In genomic region chr17:58233547-58233946, GRCh38 we compare ENCODE assay signal across 15 cellular contexts. TPM values are rescaled to one million over a fixed set of nuclear protein-coding genes. Genes with fewer than 3 reads are reported as not detected.
DNase-seq lines count a peak whose midpoint lies in the region; ATAC-seq and TF ChIP-seq lines count a peak whose summit lies in the region.
"Had no signal": no experiment of that assay in that cellular context is flagged by ENCODE, and none has a peak within 500 bp of the region (broad histone marks: within the 10 kb centered on the region; RNA-seq: fewer than 3 reads in every experiment).

No MANE protein-coding gene starts in this region.

- H3K4me1 Mint-ChIP-seq in IgD-negative memory B cell = peaks cover 23 to 25% (median 24%) of the 10 kb centered on the region in 3 donors
- peaks cover 0 to 12% (median 0%) of the 10 kb centered on the region in 7 donors for H3K4me1 Mint-ChIP-seq in naive thymus-derived CD4-positive, alpha-beta T cell

- no peaks in the 10 kb centered on the region for H3K9me3 ChIP-seq in naive thymus-derived CD4-positive, alpha-beta T cell (ENCODE audit: control insufficient read depth in 2 of 3, low read length in 3 of 3)
- H3K9me3 ChIP-seq in psoas muscle (no peaks in the 10 kb centered on the region), transverse colon (no peaks in the 10 kb centered on the region)

- no peak for TF ChIP-seq POLR2A in transverse colon (IDR thresholded peaks at IDR 0.05)

- H3K9me3 Mint-ChIP-seq in IgD-negative memory B cell = no peaks in the 10 kb centered on the region
- peaks cover 0 to 2% (median 0%) of the 10 kb centered on the region in 11 donors for H3K9me3 Mint-ChIP-seq in naive thymus-derived CD4-positive, alpha-beta T cell

- peak overlapping the region in 2 of 3 donors; percentile 2 to 98 for H3K27ac Mint-ChIP-seq in IgD-negative memory B cell
- no peak overlapping the region for H3K27ac Mint-ChIP-seq in naive thymus-derived CD4-positive, alpha-beta T cell

- no peak for TF ChIP-seq CTCF in psoas muscle (IDR thresholded peaks at IDR 0.05)
- TF ChIP-seq CTCF in transverse colon (IDR thresholded peaks at IDR 0.05) = no peak

- no peak for DNase-seq in naive thymus-derived CD4-positive, alpha-beta T cell
- no peak for DNase-seq in psoas muscle
- no peak for DNase-seq in SHP77 treated with DMSO at 0.1 percent for 48 hours (lab: John Stamatoyannopoulos, UW)
- DNase-seq in transverse colon = no peak
- no peak for DNase-seq in putamen (ENCODE audit: low spot score)
- DNase-seq: activated naive CD4-positive, alpha-beta T cell treated with Interleukin-2 at 50 U/mL for 16 hours; Calu3; left ventricle myocardium superior; NCI-H1694 had no signal

- in situ Hi-C loops in transverse colon (cut with MboI; ENCODE audit: low pct_ligation_motif_present in 1 of 4, low pct_unique_long_range_greater_than_20kb in 1 of 4, low sequenced_read_pairs in 3 of 4) = loop anchor here in 1 of 4 donors (25.0 kb wide), 1 partner anchor 96 kb away; the partner anchor contains the start of gene OR4D1

- no peaks in the 10 kb centered on the region for H3K27me3 ChIP-seq in naive thymus-derived CD4-positive, alpha-beta T cell (ENCODE audit: control insufficient read depth in 2 of 2, insufficient read depth in 2 of 2, low read length in 2 of 2)
- H3K27me3 ChIP-seq in psoas muscle (ENCODE audit: insufficient read depth in 3 of 3, low read length in 2 of 3) (peaks cover 0 to 20% (median 0%) of the 10 kb centered on the region in 3 donors), transverse colon (peaks cover 49% of the 10 kb centered on the region)

- ATAC-seq in GM19043 (IDR thresholded peaks at IDR 0.05; ENCODE audit: low read depth, unreplicated experiment) = peak; percentile 61
- ATAC-seq in HG02610 (IDR thresholded peaks at IDR 0.05; ENCODE audit: unreplicated experiment) = peak; percentile 58
- peak; percentile 55 for ATAC-seq in naive thymus-derived CD4-positive, alpha-beta T cell
- ATAC-seq in psoas muscle = no peak

- no peak overlapping the region for H3K27ac ChIP-seq in naive thymus-derived CD4-positive, alpha-beta T cell (ENCODE audit: low read depth, low read length)
- H3K27ac ChIP-seq in psoas muscle = no peak overlapping the region
- H3K27ac ChIP-seq in transverse colon = no peak overlapping the region

- POLR2A ChIA-PET in naive thymus-derived CD4-positive, alpha-beta T cell (lab: Charles Lee) = no interaction called here

- peak overlapping the region in 3 of 4 donors; percentile 44 to 88 (median 77) for H3K4me3 Mint-ChIP-seq in IgD-negative memory B cell
- H3K4me3 Mint-ChIP-seq in naive thymus-derived CD4-positive, alpha-beta T cell = no peak overlapping the region

- WGBS in psoas muscle, 3 donors = 64 to 86% (median 77%) methylated on average over 3 of the region's 3 CpGs
- 63 to 87% methylated on average over 3 of the region's 3 CpGs for WGBS in transverse colon (ENCODE audit: low coverage in 1 of 2), 2 donors

- peaks cover 5% of the 10 kb centered on the region for H3K36me3 Mint-ChIP-seq in IgD-negative memory B cell
- no peaks in the 10 kb centered on the region for H3K36me3 Mint-ChIP-seq in naive thymus-derived CD4-positive, alpha-beta T cell

- TF ChIP-seq EP300 in transverse colon (IDR thresholded peaks at IDR 0.05; ENCODE audit: low read depth) = no peak

- CTCF ChIA-PET in naive thymus-derived CD4-positive, alpha-beta T cell (lab: Charles Lee) = no interaction called here

- no peaks in the 10 kb centered on the region for H3K27me3 Mint-ChIP-seq in IgD-negative memory B cell
- peaks cover 6 to 73% (median 21%) of the 10 kb centered on the region in 5 donors for H3K27me3 Mint-ChIP-seq in naive thymus-derived CD4-positive, alpha-beta T cell

- no peaks in the 10 kb centered on the region for H3K4me1 ChIP-seq in naive thymus-derived CD4-positive, alpha-beta T cell (ENCODE audit: control insufficient read depth in 2 of 2, insufficient read depth in 2 of 2, low read length in 2 of 2)
- no peaks in the 10 kb centered on the region for H3K4me1 ChIP-seq in psoas muscle
- H3K4me1 ChIP-seq in transverse colon = no peaks in the 10 kb centered on the region

- intact Hi-C loops in naive thymus-derived CD4-positive, alpha-beta T cell (cut with micrococcal nuclease) = no loop called here
- intact Hi-C loops in psoas muscle (cut with DNase I) (no loop called here), transverse colon (cut with DNase I; ENCODE audit: low total_unique reads) (no loop called here)

- H3K4me3 ChIP-seq in naive thymus-derived CD4-positive, alpha-beta T cell (ENCODE audit: low read length) = no peak overlapping the region
- H3K4me3 ChIP-seq in psoas muscle (no peak overlapping the region), transverse colon (no peak overlapping the region)

- H3K36me3 ChIP-seq in naive thymus-derived CD4-positive, alpha-beta T cell (ENCODE audit: control insufficient read depth in 2 of 3, insufficient read depth in 3 of 3, low read length in 3 of 3) = no peaks in the 10 kb centered on the region
- H3K36me3 ChIP-seq in psoas muscle (ENCODE audit: insufficient read depth in 1 of 2, low read depth in 1 of 2) = no peaks in the 10 kb centered on the region
- no peaks in the 10 kb centered on the region for H3K36me3 ChIP-seq in transverse colon

RNA-seq across cellular contexts. Expression of gene LPO, which starts 4.8 kb away (rescaled TPM):
- polyA plus RNA-seq in IgD-negative memory B cell (not detected), psoas muscle (under 1 TPM in 1 of 3 donors, not detected in 2; 0.01 TPM)
- total RNA-seq in naive thymus-derived CD4-positive, alpha-beta T cell = under 1 TPM in 2 of 5 experiments, not detected in 3; 0.13 to 0.15 TPM
- polyA plus RNA-seq in naive thymus-derived CD4-positive, alpha-beta T cell = not detected
- total RNA-seq in psoas muscle (not detected), transverse colon (not detected)
- total RNA-seq: Calu3, fibroblast of villous mesenchyme, left ventricle myocardium superior, posterior vena cava, Right ventricle myocardium inferior had no signal

RNA-seq across cellular contexts. Expression of gene MKS1, which starts 14.5 kb away (rescaled TPM):
- polyA plus RNA-seq in IgD-negative memory B cell (5.9 TPM), psoas muscle (1 to 10 TPM; 4.2 to 4.7 (median 4.4) TPM)
- 10 to 100 TPM in 4 of 5 experiments, 1 to 10 TPM in 1; 10.0 to 29.1 (median 19.7) TPM for total RNA-seq in naive thymus-derived CD4-positive, alpha-beta T cell
- polyA plus RNA-seq in naive thymus-derived CD4-positive, alpha-beta T cell = 10 to 100 TPM; 13.5 to 14.5 TPM
- total RNA-seq in psoas muscle (1 to 10 TPM; 5.5 to 6.9 (median 6.0) TPM), transverse colon (10 to 100 TPM in 3 of 4 donors, 1 to 10 TPM in 1; 8.5 to 51.9 (median 18.3) TPM)

RNA-seq across cellular contexts. Expression of gene EPX, which starts 41.0 kb away (rescaled TPM):
- polyA plus RNA-seq in IgD-negative memory B cell (not detected), psoas muscle (not detected)
- total RNA-seq in naive thymus-derived CD4-positive, alpha-beta T cell = not detected
- polyA plus RNA-seq in naive thymus-derived CD4-positive, alpha-beta T cell = not detected
- total RNA-seq in psoas muscle (under 1 TPM in 1 of 4 donors, not detected in 3; 0.12 TPM), transverse colon (not detected)
- total RNA-seq: Calu3, fibroblast of villous mesenchyme, left ventricle myocardium superior, posterior vena cava, Right ventricle myocardium inferior had no signal

RNA-seq across cellular contexts. Expression of gene MPO, which starts 47.2 kb away (rescaled TPM):
- polyA plus RNA-seq in IgD-negative memory B cell = not detected
- total RNA-seq in naive thymus-derived CD4-positive, alpha-beta T cell = 1 to 10 TPM in 1 of 5 experiments, under 1 TPM in 1, not detected in 3; 0.32 to 7.3 TPM
- polyA plus RNA-seq in naive thymus-derived CD4-positive, alpha-beta T cell = not detected
- under 1 TPM; 0.38 to 0.95 (median 0.57) TPM for total RNA-seq in psoas muscle
- under 1 TPM; 0.11 to 0.26 (median 0.14) TPM for polyA plus RNA-seq in psoas muscle
- not detected for total RNA-seq in transverse colon
- total RNA-seq: Calu3, fibroblast of villous mesenchyme had no signal

Comparison
In these comparisons a context has a peak if more than half of its experiments do, and no peak if none do; other contexts are left out.
1. ATAC-seq: peak in GM19043 (single experiment), HG02610 (single experiment) and naive thymus-derived CD4-positive, alpha-beta T cell (single experiment); none in psoas muscle (0 of 4).
2. H3K27ac Mint-ChIP-seq: peak in IgD-negative memory B cell (2 of 3); none in naive thymus-derived CD4-positive, alpha-beta T cell (0 of 9).
3. H3K4me3 Mint-ChIP-seq: peak in IgD-negative memory B cell (3 of 4); none in naive thymus-derived CD4-positive, alpha-beta T cell (0 of 10).